Comparison of ENCODE assay signal across 17 cellular contexts in the genomic region with DNA sequence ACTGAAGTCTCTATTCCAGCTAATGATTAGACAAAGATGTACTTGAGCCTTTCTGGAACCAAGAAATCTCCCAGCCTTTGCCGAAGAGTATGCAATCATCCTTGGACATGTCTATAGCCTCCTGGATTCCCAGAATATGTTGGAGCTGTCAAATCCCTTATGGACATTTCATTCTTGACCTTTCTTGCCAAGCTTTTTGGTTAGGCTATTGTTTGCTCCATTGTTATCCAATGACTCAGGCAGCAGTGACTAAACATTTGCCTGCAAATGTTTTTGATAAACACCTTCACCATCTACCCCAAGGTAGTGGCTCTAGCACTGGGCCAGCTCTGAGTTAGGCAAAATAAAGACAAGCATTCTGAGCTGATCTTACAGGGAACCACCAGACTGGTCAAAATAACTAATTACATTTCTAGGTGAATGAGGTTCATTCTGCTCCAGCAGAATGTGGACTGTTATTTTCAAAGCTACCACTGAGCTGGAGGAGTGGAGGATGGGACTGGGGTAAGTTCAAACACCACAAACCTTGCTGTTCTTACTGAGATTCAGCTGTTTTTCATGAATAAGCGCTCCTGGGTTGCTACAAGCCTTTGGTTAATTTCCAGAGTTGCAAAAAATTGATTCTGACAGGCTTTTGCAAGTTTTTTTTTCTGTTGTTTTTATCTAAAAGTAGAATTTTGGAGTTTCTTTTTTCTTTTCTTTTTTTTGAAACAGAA.
DNase-seq lines count a peak whose midpoint lies in the region; ATAC-seq and TF ChIP-seq lines count a peak whose summit lies in the region.
"Had no signal": no experiment of that assay in that cellular context is flagged by ENCODE, and none has a peak within 500 bp of the region (broad histone marks: within the 10 kb centered on the region; RNA-seq: fewer than 3 reads in every experiment).

No MANE protein-coding gene starts in this region.

- no peak for TF ChIP-seq CTCF in cardiac fibroblast (IDR thresholded peaks at IDR 0.05; ENCODE audit: low read depth, low read length)

- H3K36me3 Mint-ChIP-seq in activated naive CD4-positive, alpha-beta T cell treated with anti-CD3 and anti-CD28 coated beads, Interleukin-2, amount 50 U/mL, for 72 hours: peaks cover 0 to 9% of the 10 kb centered on the region in 2 donors
- H3K36me3 Mint-ChIP-seq: CD4-positive, CD25-positive, alpha-beta regulatory T cell had no signal

- no peak overlapping the region for H3K27ac Mint-ChIP-seq in activated naive CD4-positive, alpha-beta T cell treated with anti-CD3 and anti-CD28 coated beads, Interleukin-2, amount 50 U/mL, for 72 hours
- H3K27ac Mint-ChIP-seq: CD4-positive, CD25-positive, alpha-beta regulatory T cell; nephron had no signal

- H3K4me3 ChIP-seq in cardiac fibroblast (replicated peaks in 1 of 2; ENCODE audit: low read depth in 2 of 2, low read length in 2 of 2): no peak overlapping the region
- H3K4me3 ChIP-seq: sigmoid colon had no signal

- DNase-seq in DMS53 treated with DMSO at 0.1 percent for 48 hours (lab: John Stamatoyannopoulos, UW; ENCODE audit: unreplicated experiment): peak; percentile 38
- peak; percentile 93 for DNase-seq in M059J (ENCODE audit: low read depth)
- DNase-seq in cardiac fibroblast (ENCODE audit: low read depth in 2 of 2): peak; percentile 76 to 77
- peak; percentile 53 to 77 for DNase-seq in lung microvascular endothelial cell (ENCODE audit: low read depth in 2 of 2)
- DNase-seq in activated naive CD4-positive, alpha-beta T cell treated with anti-CD3 and anti-CD28 coated beads, Interleukin-2, amount 50 U/mL, for 72 hours (ENCODE audit: low spot score in 2 of 2): no peak
- DNase-seq in NCI-H524 treated with DMSO at 0.1 percent for 48 hours (lab: John Stamatoyannopoulos, UW): no peak
- DNase-seq: activated gamma-delta T cell treated with Interleukin-2 at 50 U/mL for 16 hours; CD4-positive, CD25-positive, alpha-beta regulatory T cell; foreskin melanocyte; NCI-H1436 treated with DMSO at 0.1 percent for 48 hours; NCI-H524; sigmoid colon; stimulated activated naive CD8-positive, alpha-beta T cell treated with anti-CD3 and anti-CD28 coated beads, Interleukin-15, Interleukin-2, amounts not matched to agents 100 U/mL and 50 U/mL, for 24 hours; T1000 had no signal

- H3K9me3 Mint-ChIP-seq in activated naive CD4-positive, alpha-beta T cell treated with anti-CD3 and anti-CD28 coated beads, Interleukin-2, amount 50 U/mL, for 72 hours: peaks cover 11 to 15% of the 10 kb centered on the region in 2 donors

- ATAC-seq in activated naive CD4-positive, alpha-beta T cell treated with anti-CD3 and anti-CD28 coated beads, Interleukin-2, amount 50 U/mL, for 72 hours: no peak
- no peak for ATAC-seq in GM18907 (IDR thresholded peaks at IDR 0.05; ENCODE audit: unreplicated experiment)
- no peak for ATAC-seq in HG03342 (IDR thresholded peaks at IDR 0.05; ENCODE audit: unreplicated experiment)
- ATAC-seq: stimulated activated naive CD8-positive, alpha-beta T cell treated with anti-CD3 and anti-CD28 coated beads, Interleukin-15, Interleukin-2, amounts not matched to agents 100 U/mL and 50 U/mL, for 24 hours had no signal

Comparison
In these comparisons a context has a peak if more than half of its experiments do, and no peak if none do; other contexts are left out.
1. DNase-seq: peak in DMS53 treated with DMSO at 0.1 percent for 48 hours (single experiment), M059J (single experiment), cardiac fibroblast (2 of 2) and lung microvascular endothelial cell (2 of 2); none in activated naive CD4-positive, alpha-beta T cell treated with anti-CD3 and anti-CD28 coated beads, Interleukin-2, amount 50 U/mL, for 72 hours (0 of 2) and NCI-H524 treated with DMSO at 0.1 percent for 48 hours (single experiment).